ENCODE assay signal across 24 cellular contexts in genomic region chr1:46218443-46218842, GRCh38. TPM values are rescaled to one million over a fixed set of nuclear protein-coding genes. Genes with fewer than 3 reads are reported as not detected.
DNase-seq lines count a peak whose midpoint lies in the region; ATAC-seq and TF ChIP-seq lines count a peak whose summit lies in the region.
"Had no signal": no experiment of that assay in that cellular context is flagged by ENCODE, and none has a peak within 500 bp of the region (broad histone marks: within the 10 kb centered on the region; RNA-seq: fewer than 3 reads in every experiment).

No MANE protein-coding gene starts in this region.

- H3K9me3 ChIP-seq in HEK293 (ENCODE audit: control insufficient read depth, insufficient read depth, low read depth, low read length) (no peaks in the 10 kb centered on the region), RWPE2 (ENCODE audit: severe bottlenecking) (no peaks in the 10 kb centered on the region)
- H3K9me3 ChIP-seq: heart right ventricle, SJSA1 had no signal

- POLR2A ChIA-PET in HEK293 (lab: Yijun Ruan, JAX): interaction anchor here (0.8 kb wide), 1 partner anchor 15 kb away, joined by 3 read pairs; the partner anchor contains the start of gene LURAP1

- H3K27me3 ChIP-seq in RWPE2 (ENCODE audit: insufficient read depth, poor library complexity, severe bottlenecking): no peaks in the 10 kb centered on the region
- H3K27me3 ChIP-seq: heart right ventricle, SJSA1 had no signal

- ATAC-seq in RWPE2 (ENCODE audit: low read depth) (peak; percentile 99), GM21447 (IDR thresholded peaks at IDR 0.05; ENCODE audit: unreplicated experiment) (no peak)
- ATAC-seq: CD8-positive, alpha-beta T cell; GM12878; heart right ventricle had no signal

- H3K27ac Mint-ChIP-seq in mesothelial cell of epicardium (peak overlapping the region; percentile 88), Calu3 (ENCODE audit: unreplicated experiment) (no peak overlapping the region), endothelial cell (ENCODE audit: unreplicated experiment) (no peak overlapping the region)
- H3K27ac Mint-ChIP-seq: activated CD4-positive, alpha-beta T cell treated with anti-CD3 and anti-CD28 coated beads, Interleukin-2, amount 10 ng/mL, durations not matched to agents 7 days and 5 days; activated naive CD4-positive, alpha-beta T cell treated with anti-CD3 and anti-CD28 coated beads, Interleukin-2, amount 10 ng/mL, durations not matched to agents 7 days and 5 days; CD8-positive, alpha-beta T cell; nephron progenitor cell; stimulated activated naive CD8-positive, alpha-beta T cell treated with anti-CD3 and anti-CD28 coated beads, Interleukin-15, Interleukin-2, amounts not matched to agents 100 ng/mL and 50 ng/mL, for 24 hours had no signal

- H3K9me3 Mint-ChIP-seq in mesothelial cell of epicardium (peaks cover 4% of the 10 kb centered on the region), Calu3 (ENCODE audit: low read depth, unreplicated experiment) (no peaks in the 10 kb centered on the region), endothelial cell (ENCODE audit: unreplicated experiment) (no peaks in the 10 kb centered on the region)
- H3K9me3 Mint-ChIP-seq: activated CD4-positive, alpha-beta T cell treated with anti-CD3 and anti-CD28 coated beads, Interleukin-2, amount 10 ng/mL, durations not matched to agents 7 days and 5 days; activated naive CD4-positive, alpha-beta T cell treated with anti-CD3 and anti-CD28 coated beads, Interleukin-2, amount 10 ng/mL, durations not matched to agents 7 days and 5 days; CD8-positive, alpha-beta T cell; stimulated activated naive CD8-positive, alpha-beta T cell treated with anti-CD3 and anti-CD28 coated beads, Interleukin-15, Interleukin-2, amounts not matched to agents 100 ng/mL and 50 ng/mL, for 24 hours had no signal

- intact Hi-C loops in Calu3 (cut with micrococcal nuclease; ENCODE audit: unreplicated experiment): no loop called here

- H3K36me3 Mint-ChIP-seq in mesothelial cell of epicardium: peaks cover 2% of the 10 kb centered on the region
- no peaks in the 10 kb centered on the region for H3K36me3 Mint-ChIP-seq in Calu3 (ENCODE audit: insufficient read depth, unreplicated experiment)
- no peaks in the 10 kb centered on the region for H3K36me3 Mint-ChIP-seq in endothelial cell (ENCODE audit: low read depth, unreplicated experiment)
- H3K36me3 Mint-ChIP-seq: activated naive CD4-positive, alpha-beta T cell treated with anti-CD3 and anti-CD28 coated beads, Interleukin-2, amount 10 ng/mL, durations not matched to agents 7 days and 5 days; CD8-positive, alpha-beta T cell had no signal

- H3K4me1 Mint-ChIP-seq in mesothelial cell of epicardium (peaks cover 5% of the 10 kb centered on the region), Calu3 (ENCODE audit: low read depth, unreplicated experiment) (peaks cover 11% of the 10 kb centered on the region), endothelial cell (ENCODE audit: unreplicated experiment) (peaks cover 12% of the 10 kb centered on the region)
- H3K4me1 Mint-ChIP-seq: activated naive CD4-positive, alpha-beta T cell treated with anti-CD3 and anti-CD28 coated beads, Interleukin-2, amount 10 ng/mL, durations not matched to agents 7 days and 5 days had no signal

- DNase-seq in NCI-H2107 treated with DMSO at 0.1 percent for 48 hours (lab: John Stamatoyannopoulos, UW; ENCODE audit: unreplicated experiment) (peak; percentile 98), RWPE2 (ENCODE audit: low spot score) (no peak), mesothelial cell of epicardium (ENCODE audit: low spot score in 2 of 2, unreplicated experiment in 2 of 2) (no peak), NCI-H2029 treated with DMSO at 0.1 percent for 48 hours (lab: John Stamatoyannopoulos, UW) (no peak), Calu3 (no peak), endothelial cell (ENCODE audit: low spot score) (no peak)
- DNase-seq: activated CD4-positive, alpha-beta T cell treated with anti-CD3 and anti-CD28 coated beads, Interleukin-2, amount 10 ng/mL, durations not matched to agents 7 days and 5 days; activated naive CD4-positive, alpha-beta T cell treated with anti-CD3 and anti-CD28 coated beads, Interleukin-2, amount 10 ng/mL, durations not matched to agents 7 days and 5 days; CD8-positive, alpha-beta T cell; heart right ventricle; islet precursor cell; mesendoderm; NCI-H2081; nephron progenitor cell; T1000 had no signal

- no peak overlapping the region for H3K4me3 Mint-ChIP-seq in mesothelial cell of epicardium
- H3K4me3 Mint-ChIP-seq in Calu3 (ENCODE audit: low read depth, unreplicated experiment): no peak overlapping the region
- H3K4me3 Mint-ChIP-seq in endothelial cell (ENCODE audit: unreplicated experiment): no peak overlapping the region
- H3K4me3 Mint-ChIP-seq: activated CD4-positive, alpha-beta T cell treated with anti-CD3 and anti-CD28 coated beads, Interleukin-2, amount 10 ng/mL, durations not matched to agents 7 days and 5 days; activated naive CD4-positive, alpha-beta T cell treated with anti-CD3 and anti-CD28 coated beads, Interleukin-2, amount 10 ng/mL, durations not matched to agents 7 days and 5 days; CD8-positive, alpha-beta T cell; nephron progenitor cell; stimulated activated naive CD8-positive, alpha-beta T cell treated with anti-CD3 and anti-CD28 coated beads, Interleukin-15, Interleukin-2, amounts not matched to agents 100 ng/mL and 50 ng/mL, for 24 hours had no signal

- CTCF ChIA-PET in HEK293 (lab: Yijun Ruan, JAX) (interaction anchor here (1.2 to 6.0 kb wide), 2 partner anchors 86 to 182 kb away, joined by 3 to 70 read pairs; partner anchors contain the start of gene PIK3R3), Calu3 (lab: Charles Lee) (no interaction called here)

- H3K36me3 ChIP-seq in HEK293 (ENCODE audit: control insufficient read depth in 2 of 2, insufficient read depth in 1 of 2, low read length in 2 of 2): peaks cover 0 to 6% of the 10 kb centered on the region in 2 experiments; a peak in 1 of 3 replicates
- H3K36me3 ChIP-seq in RWPE2 (ENCODE audit: low read depth): peaks cover 9% of the 10 kb centered on the region; the same call in 1 of the 2 replicates
- H3K36me3 ChIP-seq: SJSA1 had no signal

- H3K27ac ChIP-seq in HEK293 (ENCODE audit: extremely low read depth, low read depth, low read length): peak overlapping the region; percentile 47
- peak overlapping the region; percentile 83 for H3K27ac ChIP-seq in RWPE2 (ENCODE audit: poor library complexity, severe bottlenecking)
- H3K27ac ChIP-seq: heart right ventricle, SJSA1 had no signal

- H3K27me3 Mint-ChIP-seq in mesothelial cell of epicardium (ENCODE audit: low read depth) (no peaks in the 10 kb centered on the region), Calu3 (ENCODE audit: unreplicated experiment) (peaks cover 13% of the 10 kb centered on the region), endothelial cell (ENCODE audit: unreplicated experiment) (peaks cover 7% of the 10 kb centered on the region)
- H3K27me3 Mint-ChIP-seq: stimulated activated naive CD8-positive, alpha-beta T cell treated with anti-CD3 and anti-CD28 coated beads, Interleukin-15, Interleukin-2, amounts not matched to agents 100 ng/mL and 50 ng/mL, for 24 hours had no signal

- TF ChIP-seq CTCF in HEK293 (tag by site-specific recombination; IDR thresholded peaks at IDR 0.05): no peak
- no peak for TF ChIP-seq CTCF in RWPE2 (IDR thresholded peaks at IDR 0.05; ENCODE audit: poor library complexity, severe bottlenecking)
- no peak for TF ChIP-seq CTCF in mesothelial cell of epicardium (IDR thresholded peaks at IDR 0.05; ENCODE audit: unreplicated experiment)
- no peak for TF ChIP-seq CTCF in Calu3 (IDR thresholded peaks at IDR 0.05; ENCODE audit: unreplicated experiment)
- no peak for TF ChIP-seq CTCF in endothelial cell (IDR thresholded peaks at IDR 0.05; ENCODE audit: unreplicated experiment)

- no peaks in the 10 kb centered on the region for H3K4me1 ChIP-seq in HEK293 (ENCODE audit: control insufficient read depth, insufficient read depth, low read length)
- peaks cover 12% of the 10 kb centered on the region for H3K4me1 ChIP-seq in RWPE2 (ENCODE audit: insufficient read depth, poor library complexity, severe bottlenecking)

- H3K4me3 ChIP-seq in HEK293 (ENCODE audit: low read depth, low read length) (no peak overlapping the region), RWPE2 (ENCODE audit: severe bottlenecking) (no peak overlapping the region)
- H3K4me3 ChIP-seq: GM12878, heart right ventricle, SJSA1 had no signal

- no TSS peak for BruUV-seq in Calu3 (replicated peaks; lab: Mats Ljungman, UMichigan)

TF ChIP-seq in HEK293, 187 proteins besides CTCF, POLR2A, EP300 and RAD21 (continues in another document):
- no peak for TF ChIP-seq ZNF596 (tag by site-specific recombination; IDR thresholded peaks at IDR 0.05)
- TF ChIP-seq ZNF585B (tag by site-specific recombination; IDR thresholded peaks at IDR 0.05): 0 out of 2 replicates have a peak, but pooled peaks have one; percentile 25
- TF ChIP-seq ZBTB48 (tag by site-specific recombination; IDR thresholded peaks at IDR 0.05): 0 out of 2 replicates have a peak, but pooled peaks have one; percentile 23
- TF ChIP-seq GLIS2 (tag by site-specific recombination; IDR thresholded peaks at IDR 0.05): no peak
- TF ChIP-seq ZNF776 (tag by site-specific recombination; IDR thresholded peaks at IDR 0.05; ENCODE audit: borderline replicate concordance): no peak
- TF ChIP-seq MZF1 (tag by site-specific recombination; IDR thresholded peaks at IDR 0.05; ENCODE audit: borderline replicate concordance): no peak
- no peak for TF ChIP-seq ZNF394 (tag by site-specific recombination; IDR thresholded peaks at IDR 0.05; ENCODE audit: borderline replicate concordance)
- TF ChIP-seq ZNF341 (tag by site-specific recombination; IDR thresholded peaks at IDR 0.05; ENCODE audit: low read depth): no peak
- no peak for TF ChIP-seq ZNF664 (tag by site-specific recombination; IDR thresholded peaks at IDR 0.05)
- TF ChIP-seq ZNF626 (tag by site-specific recombination; IDR thresholded peaks at IDR 0.05): no peak
- no peak for TF ChIP-seq WT1 (tag by site-specific recombination; IDR thresholded peaks at IDR 0.05)
- TF ChIP-seq KLF1 (tag by site-specific recombination; IDR thresholded peaks at IDR 0.05): 0 out of 2 replicates have a peak, but pooled peaks have one; percentile 21
- TF ChIP-seq ZFP41 (tag by site-specific recombination; IDR thresholded peaks at IDR 0.05; ENCODE audit: borderline replicate concordance): no peak

RNA-seq across cellular contexts. Expression of gene LURAP1, which starts 15.3 kb away (rescaled TPM):
- total RNA-seq in mesothelial cell of epicardium: 2.1 to 2.8 TPM (median 2.6 TPM) in 3 replicates
- total RNA-seq in Calu3 (2022): not detected in 2 replicates
- 0.41 TPM for total RNA-seq in endothelial cell (ENCODE audit: unreplicated experiment)
- total RNA-seq: activated CD4-positive, alpha-beta T cell treated with anti-CD3 and anti-CD28 coated beads, Interleukin-2, amount 10 ng/mL, durations not matched to agents 7 days and 5 days; CD8-positive, alpha-beta T cell had no signal

RNA-seq across cellular contexts. Expression of gene POMGNT1, which starts 20.2 kb away (rescaled TPM):
- total RNA-seq in mesothelial cell of epicardium (87.1 to 95.6 TPM (median 91.6 TPM) in 3 replicates), Calu3 (2022) (62.0 and 74.5 TPM in 2 replicates), endothelial cell (ENCODE audit: unreplicated experiment) (37.8 TPM)

RNA-seq across cellular contexts. Expression of gene RAD54L, which starts 29.1 kb away (rescaled TPM):
- total RNA-seq in mesothelial cell of epicardium (11.2 to 12.2 TPM (median 11.7 TPM) in 3 replicates), Calu3 (2022) (22.5 and 25.2 TPM in 2 replicates), endothelial cell (ENCODE audit: unreplicated experiment) (9.3 TPM)

RNA-seq across cellular contexts. Expression of gene P3R3URF, which starts 42.2 kb away (rescaled TPM):
- total RNA-seq in mesothelial cell of epicardium (not detected in 3 replicates), Calu3 (2022) (not detected in 2 replicates), endothelial cell (ENCODE audit: unreplicated experiment) (not detected)
- total RNA-seq: activated CD4-positive, alpha-beta T cell treated with anti-CD3 and anti-CD28 coated beads, Interleukin-2, amount 10 ng/mL, durations not matched to agents 7 days and 5 days; CD8-positive, alpha-beta T cell; fibroblast of lung; GM12878; H4; heart right ventricle; LHCN-M2; OCI-LY7; SJSA1 had no signal

RNA-seq across cellular contexts. Expression of gene TSPAN1, which starts 43.6 kb away (rescaled TPM):
- total RNA-seq in mesothelial cell of epicardium (0.51 to 0.63 TPM (median 0.52 TPM) in 3 replicates), Calu3 (2022) (46.2 and 94.8 TPM in 2 replicates), endothelial cell (ENCODE audit: unreplicated experiment) (1.1 TPM)
- total RNA-seq: activated CD4-positive, alpha-beta T cell treated with anti-CD3 and anti-CD28 coated beads, Interleukin-2, amount 10 ng/mL, durations not matched to agents 7 days and 5 days; CD8-positive, alpha-beta T cell; OCI-LY7; SJSA1 had no signal
